ENCODE assay signal across 23 cellular contexts in the genomic region with DNA sequence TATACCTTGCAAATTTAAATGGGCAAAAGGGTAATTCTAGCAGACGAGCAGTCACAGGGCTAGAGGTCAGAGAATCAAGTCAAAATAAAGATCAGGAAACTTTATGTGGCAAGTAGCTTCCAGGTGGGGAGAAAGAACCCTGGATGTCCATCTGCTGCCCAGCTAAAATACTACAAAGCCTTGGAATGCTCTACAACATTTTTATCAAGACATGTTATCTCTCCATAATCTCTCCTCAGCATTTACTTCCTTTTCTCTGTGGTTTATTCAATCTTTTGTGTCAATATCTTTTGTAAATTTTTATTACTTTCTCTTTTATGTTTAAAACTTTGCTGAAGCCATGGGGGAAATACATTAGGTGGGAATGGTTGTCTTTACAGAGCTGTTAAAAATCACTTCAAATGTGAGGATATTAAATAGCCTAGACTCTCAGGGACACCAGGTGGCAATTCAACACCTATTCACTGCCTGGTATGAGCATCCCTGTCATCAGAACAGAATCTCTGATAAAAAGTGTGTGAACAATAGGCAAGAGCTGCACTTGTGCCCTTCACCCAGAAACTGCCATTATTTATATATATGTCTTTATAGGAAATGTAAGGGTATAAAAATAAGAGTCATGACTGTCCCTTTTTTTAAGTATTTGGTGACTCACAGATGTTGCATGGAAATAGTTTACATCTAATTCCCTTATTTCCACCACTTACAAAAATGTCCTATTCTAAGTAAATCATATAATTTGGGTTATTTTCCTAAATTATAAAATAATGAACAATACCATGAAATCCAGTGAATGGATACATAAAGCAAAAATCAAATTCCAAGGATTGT.
DNase-seq lines count a peak whose midpoint lies in the region; ATAC-seq and TF ChIP-seq lines count a peak whose summit lies in the region.
"Had no signal": no experiment of that assay in that cellular context is flagged by ENCODE, and none has a peak within 500 bp of the region (broad histone marks: within the 10 kb centered on the region; RNA-seq: fewer than 3 reads in every experiment).

No MANE protein-coding gene starts in this region.

- intact Hi-C loops in lower lobe of right lung (cut with DNase I), result no loop called here

- H3K27me3 ChIP-seq in osteoblast (ENCODE audit: insufficient read depth, low read length) (no peaks in the 10 kb centered on the region), lower lobe of right lung (ENCODE audit: low read depth) (no peaks in the 10 kb centered on the region)
- H3K27me3 ChIP-seq: body of pancreas, colonic mucosa, MG63, upper lobe of right lung had no signal

- no peak overlapping the region for H3K4me3 Mint-ChIP-seq in naive thymus-derived CD8-positive, alpha-beta T cell
- H3K4me3 Mint-ChIP-seq: activated CD8-positive, alpha-beta memory T cell treated with anti-CD3 and anti-CD28 coated beads, Interleukin-2, amount 10 ng/mL, durations not matched to agents 7 days and 5 days; activated naive CD8-positive, alpha-beta T cell treated with anti-CD3 and anti-CD28 coated beads, Interleukin-2, amount 10 ng/mL, durations not matched to agents 7 days and 5 days; activated T-helper 17 cell treated with anti-CD3 and anti-CD28 coated beads, Interleukin-2, amount 50 U/mL, for 72 hours; T-cell had no signal

- H3K4me1 Mint-ChIP-seq in naive thymus-derived CD8-positive, alpha-beta T cell, result no peaks in the 10 kb centered on the region
- H3K4me1 Mint-ChIP-seq: activated CD8-positive, alpha-beta memory T cell treated with anti-CD3 and anti-CD28 coated beads, Interleukin-2, amount 10 ng/mL, durations not matched to agents 7 days and 5 days; activated naive CD8-positive, alpha-beta T cell treated with anti-CD3 and anti-CD28 coated beads, Interleukin-2, amount 10 ng/mL, durations not matched to agents 7 days and 5 days; activated T-helper 17 cell treated with anti-CD3 and anti-CD28 coated beads, Interleukin-2, amount 50 U/mL, for 72 hours; T-cell had no signal

- TF ChIP-seq CTCF in VCaP (conservative IDR thresholded peaks at IDR 0.05) (peak; percentile 14; the same call in 1 of the 2 replicates), osteoblast (IDR thresholded peaks at IDR 0.05; ENCODE audit: extremely low read depth, low read depth, low read length) (no peak), lower lobe of right lung (IDR thresholded peaks at IDR 0.05) (no peak)

- H3K4me3 ChIP-seq in osteoblast (ENCODE audit: insufficient read depth, low read length), result no peak overlapping the region
- no peak overlapping the region for H3K4me3 ChIP-seq in lower lobe of right lung
- H3K4me3 ChIP-seq: body of pancreas, colonic mucosa, MG63, upper lobe of right lung had no signal

- H3K36me3 ChIP-seq in osteoblast (ENCODE audit: insufficient read depth, low read length) (peaks cover 29% of the 10 kb centered on the region), lower lobe of right lung (peaks cover 31% of the 10 kb centered on the region)
- H3K36me3 ChIP-seq: BE2C had no signal

- peaks cover 0 to 5% (median 2%) of the 10 kb centered on the region in 5 donors for H3K27me3 Mint-ChIP-seq in naive thymus-derived CD8-positive, alpha-beta T cell

- peaks cover 0 to 2% (median 0%) of the 10 kb centered on the region in 3 donors for H3K36me3 Mint-ChIP-seq in naive thymus-derived CD8-positive, alpha-beta T cell
- H3K36me3 Mint-ChIP-seq: activated CD8-positive, alpha-beta memory T cell treated with anti-CD3 and anti-CD28 coated beads, Interleukin-2, amount 10 ng/mL, durations not matched to agents 7 days and 5 days; activated naive CD8-positive, alpha-beta T cell treated with anti-CD3 and anti-CD28 coated beads, Interleukin-2, amount 10 ng/mL, durations not matched to agents 7 days and 5 days had no signal

- peak overlapping the region; percentile 7 for H3K4me2 ChIP-seq in osteoblast (ENCODE audit: insufficient read depth, low read length)

- H3K27ac ChIP-seq in VCaP, result no peak overlapping the region
- peak overlapping the region; percentile 100 for H3K27ac ChIP-seq in osteoblast (ENCODE audit: low read depth, low read length)
- no peak overlapping the region for H3K27ac ChIP-seq in lower lobe of right lung
- H3K27ac ChIP-seq: body of pancreas, colonic mucosa, upper lobe of right lung had no signal

- no peaks in the 10 kb centered on the region for H4K20me1 ChIP-seq in osteoblast (ENCODE audit: insufficient read depth, low read length)

- POLR2A ChIA-PET in naive thymus-derived CD8-positive, alpha-beta T cell (lab: Charles Lee), result no interaction called here

- H3K9me3 Mint-ChIP-seq in naive thymus-derived CD8-positive, alpha-beta T cell, result no peaks in the 10 kb centered on the region
- H3K9me3 Mint-ChIP-seq: activated naive CD8-positive, alpha-beta T cell treated with anti-CD3 and anti-CD28 coated beads, Interleukin-2, amount 10 ng/mL, durations not matched to agents 7 days and 5 days; activated T-helper 17 cell treated with anti-CD3 and anti-CD28 coated beads, Interleukin-2, amount 50 U/mL, for 72 hours; T-cell had no signal

- no peak overlapping the region for H2AFZ ChIP-seq in osteoblast (ENCODE audit: low read length)

- ATAC-seq in lower lobe of right lung, result no peak
- no peak for ATAC-seq in naive thymus-derived CD8-positive, alpha-beta T cell
- ATAC-seq: activated CD8-positive, alpha-beta memory T cell treated with anti-CD3 and anti-CD28 coated beads, Interleukin-2, amount 10 ng/mL, durations not matched to agents 7 days and 5 days; activated T-helper 17 cell treated with anti-CD3 and anti-CD28 coated beads, Interleukin-2, amount 50 U/mL, for 72 hours; body of pancreas; T-cell; upper lobe of right lung had no signal

- H3K4me1 ChIP-seq in osteoblast (ENCODE audit: insufficient read depth, low read length), result peaks cover 72% of the 10 kb centered on the region
- no peaks in the 10 kb centered on the region for H3K4me1 ChIP-seq in lower lobe of right lung
- H3K4me1 ChIP-seq: BE2C, body of pancreas, colonic mucosa, upper lobe of right lung had no signal

- no peak overlapping the region for H3K27ac Mint-ChIP-seq in naive thymus-derived CD8-positive, alpha-beta T cell
- H3K27ac Mint-ChIP-seq: activated CD8-positive, alpha-beta memory T cell treated with anti-CD3 and anti-CD28 coated beads, Interleukin-2, amount 10 ng/mL, durations not matched to agents 7 days and 5 days; activated naive CD8-positive, alpha-beta T cell treated with anti-CD3 and anti-CD28 coated beads, Interleukin-2, amount 10 ng/mL, durations not matched to agents 7 days and 5 days; activated T-helper 17 cell treated with anti-CD3 and anti-CD28 coated beads, Interleukin-2, amount 50 U/mL, for 72 hours; T-cell had no signal

- peak; percentile 46 for DNase-seq in NCI-H2107 treated with DMSO at 0.1 percent for 48 hours (lab: John Stamatoyannopoulos, UW; ENCODE audit: unreplicated experiment)
- no peak for DNase-seq in NCI-H2107 (lab: John Stamatoyannopoulos, UW)
- DNase-seq in HT-29 (ENCODE audit: low spot score), result peak; percentile 63
- no peak for DNase-seq in osteoblast (ENCODE audit: insufficient read length, low spot score, missing footprints)
- no peak for DNase-seq in midbrain (lab: John Stamatoyannopoulos, UW)
- no peak for DNase-seq in lower lobe of right lung
- DNase-seq in naive thymus-derived CD8-positive, alpha-beta T cell, result no peak
- DNase-seq: activated CD4-positive, alpha-beta T cell treated with anti-CD3 and anti-CD28 coated beads for 48 hours; activated CD8-positive, alpha-beta memory T cell treated with anti-CD3 and anti-CD28 coated beads, Interleukin-2, amount 10 ng/mL, durations not matched to agents 7 days and 5 days; activated naive CD8-positive, alpha-beta T cell treated with anti-CD3 and anti-CD28 coated beads, Interleukin-2, amount 10 ng/mL, durations not matched to agents 7 days and 5 days; BE2C; body of pancreas; colonic mucosa; glutamatergic neuron; MG63; NCI-H1694; NCI-H446 treated with DMSO at 0.1 percent for 48 hours; Right ventricle myocardium superior; stimulated activated CD8-positive, alpha-beta memory T cell treated with anti-CD3 and anti-CD28 coated beads, Interleukin-4, amount 100 ng/mL, for 48 hours; T-cell; upper lobe of right lung had no signal

- H3K79me2 ChIP-seq in osteoblast (ENCODE audit: insufficient read depth, low read length), result peaks cover 25% of the 10 kb centered on the region

- H3K9me3 ChIP-seq in osteoblast (ENCODE audit: low read depth, low read length) (no peaks in the 10 kb centered on the region), lower lobe of right lung (no peaks in the 10 kb centered on the region)
- H3K9me3 ChIP-seq: BE2C, body of pancreas, colonic mucosa, MG63, upper lobe of right lung had no signal

Comparison
In these comparisons a context has a peak if more than half of its experiments do, and no peak if none do; other contexts are left out.
1. DNase-seq: peak in NCI-H2107 treated with DMSO at 0.1 percent for 48 hours (single experiment) and HT-29 (single experiment); none in NCI-H2107 (single experiment), osteoblast (single experiment), midbrain (single experiment), lower lobe of right lung (single experiment) and naive thymus-derived CD8-positive, alpha-beta T cell (0 of 10).